Comparison of ENCODE assay signal across 12 cellular contexts in genomic region chr5:36928947-36929346, GRCh38. TPM values are rescaled to one million over a fixed set of nuclear protein-coding genes. Genes with fewer than 3 reads are reported as not detected.
DNase-seq lines count a peak whose midpoint lies in the region; ATAC-seq, FAIRE-seq and TF ChIP-seq lines count a peak whose summit lies in the region.
"Had no signal": no experiment of that assay in that cellular context is flagged by ENCODE, and none has a peak within 500 bp of the region (broad histone marks: within the 10 kb centered on the region; RNA-seq: fewer than 3 reads in every experiment).

No MANE protein-coding gene starts in this region.

- 0% methylated on average over 1 of the region's 1 CpG for WGBS in GM12878 (ENCODE audit: insufficient coverage, insufficient replicate concordance, low lambda C conversion rate, missing lambda C conversion rate)
- WGBS in hepatocyte (ENCODE audit: low lambda C conversion rate, missing lambda C conversion rate), result 27% methylated on average over 1 of the region's 1 CpG

- H3K9me3 ChIP-seq in GM12878 (replicated peaks; ENCODE audit: control insufficient read depth, insufficient read depth, low read length) (no peaks in the 10 kb centered on the region; the same call in 1 of the 3 replicates), hepatocyte (ENCODE audit: low read depth) (no peaks in the 10 kb centered on the region)
- H3K9me3 ChIP-seq: testis had no signal

- no peaks in the 10 kb centered on the region for H3K9me2 ChIP-seq in hepatocyte (replicated peaks; ENCODE audit: insufficient read depth)

- DNase-seq in EH (ENCODE audit: low read depth) (peak; percentile 82), HT-29 (ENCODE audit: low spot score) (peak; percentile 16), GM12878 (ENCODE audit: low read depth, low spot score) (no peak), myocyte (ENCODE audit: low read depth) (peak; percentile 33), NCI-H345 treated with DMSO at 0.1 percent for 48 hours (lab: John Stamatoyannopoulos, UW; ENCODE audit: unreplicated experiment) (no peak), hepatocyte (ENCODE audit: low spot score) (no peak), NCI-H128 (lab: John Stamatoyannopoulos, UW; ENCODE audit: unreplicated experiment) (no peak)
- DNase-seq: activated CD4-positive, alpha-beta T cell treated with anti-CD3 and anti-CD28 coated beads for 1 hour; GF-D8; MM.1S; testis had no signal

- no peak for TF ChIP-seq RAD21 in GM12878 (IDR thresholded peaks at IDR 0.05; ENCODE audit: insufficient read depth, low read depth, low read length)

- H4K20me1 ChIP-seq in GM12878 (ENCODE audit: control insufficient read depth, insufficient read depth), result no peaks in the 10 kb centered on the region
- H4K20me1 ChIP-seq in hepatocyte (ENCODE audit: insufficient read depth, poor library complexity, severe bottlenecking), result peaks cover 98% of the 10 kb centered on the region

- H3K4me2 ChIP-seq in GM12878 (ENCODE audit: control insufficient read depth, insufficient read depth) (no peak overlapping the region), hepatocyte (no peak overlapping the region)

- TF ChIP-seq EP300 in GM12878 (IDR thresholded peaks at IDR 0.05; ENCODE audit: borderline replicate concordance in 1 of 2, control insufficient read depth in 1 of 2, low read depth in 2 of 2, low read length in 2 of 2), result no peak

- POLR2A ChIA-PET in GM12878 (lab: Charles Lee), result no interaction called here

- ATAC-seq in GM12878 (peak; percentile 77), HG03460 (IDR thresholded peaks at IDR 0.05; ENCODE audit: unreplicated experiment) (no peak)

- CTCF ChIA-PET in GM12878 (lab: Yijun Ruan, JAX), result interaction anchor here (0.7 to 1.3 kb wide), 4 partner anchors 11 to 113 kb away, joined by 3 to 4 read pairs (median 4); no protein-coding TSS in a partner anchor

- TF ChIP-seq CTCF in GM12878 (IDR thresholded peaks at IDR 0.05 in 2 of 3, conservative IDR thresholded peaks at IDR 0.05 in 1 of 3; ENCODE audit: control insufficient read depth in 2 of 3, extremely low read depth in 1 of 3, insufficient read depth in 1 of 3, low read depth in 3 of 3, low read length in 3 of 3) (no peak), hepatocyte (IDR thresholded peaks at IDR 0.05; ENCODE audit: poor library complexity) (no peak)

- SMC1A ChIA-PET in GM12878 (lab: Charles Lee; ENCODE audit: uncharacterized antibody, unreplicated experiment), result interaction anchor here (0.7 to 1.1 kb wide), 4 partner anchors 9 to 19 kb away, joined by 3 read pairs; no protein-coding TSS in a partner anchor

- no TSS peak for BruUV-seq in GM12878 (replicated peaks; lab: Mats Ljungman, UMichigan)

- no peak for FAIRE-seq in GM12878 (lab: Jason Lieb, UNC)

- H2AFZ ChIP-seq in GM12878 (ENCODE audit: control insufficient read depth, low read depth, low read length) (no peak overlapping the region), hepatocyte (no peak overlapping the region)

- in situ Hi-C loops in GM12878 (cut with MboI), result no loop called here

- no peaks in the 10 kb centered on the region for H3K27me3 ChIP-seq in GM12878 (replicated peaks in 1 of 2; ENCODE audit: control insufficient read depth in 2 of 2, insufficient read depth in 2 of 2, low read length in 1 of 2)
- no peaks in the 10 kb centered on the region for H3K27me3 ChIP-seq in hepatocyte
- H3K27me3 ChIP-seq: testis had no signal

- H3K4me1 ChIP-seq in GM12878 (ENCODE audit: control insufficient read depth, insufficient read depth, low read length) (no peaks in the 10 kb centered on the region), hepatocyte (ENCODE audit: insufficient read depth) (no peaks in the 10 kb centered on the region)
- H3K4me1 ChIP-seq: testis had no signal

- H3K79me2 ChIP-seq in GM12878 (ENCODE audit: control insufficient read depth, insufficient read depth, low read length), result peaks cover 77% of the 10 kb centered on the region
- H3K79me2 ChIP-seq in hepatocyte, result peaks cover 100% of the 10 kb centered on the region

- RAD21 ChIA-PET in GM12878 (lab: Charles Lee; ENCODE audit: unreplicated experiment), result interaction anchor here (1.3 kb wide), 2 partner anchors 16 to 47 kb away, joined by 4 to 5 read pairs; no protein-coding TSS in a partner anchor

- no peak for TF ChIP-seq POLR2A in GM12878 (IDR thresholded peaks at IDR 0.05; ENCODE audit: low read depth, low read length)

- H3K9ac ChIP-seq in GM12878 (ENCODE audit: control insufficient read depth, insufficient read depth, low read length), result no peak overlapping the region

- H3K4me3 ChIP-seq in GM12878 (no peak overlapping the region), hepatocyte (no peak overlapping the region)
- H3K4me3 ChIP-seq: testis had no signal

- H3K27ac ChIP-seq in GM12878 (ENCODE audit: control insufficient read depth, insufficient read depth) (no peak overlapping the region), hepatocyte (no peak overlapping the region)
- H3K27ac ChIP-seq: testis had no signal

- H3K36me3 ChIP-seq in GM12878 (ENCODE audit: control insufficient read depth in 2 of 2, insufficient read depth in 2 of 2, low read length in 1 of 2), result no peaks in the 10 kb centered on the region
- H3K36me3 ChIP-seq in hepatocyte (replicated peaks; ENCODE audit: insufficient read depth, low read depth), result no peaks in the 10 kb centered on the region

- intact Hi-C loops in GM12878 (cut with micrococcal nuclease; ENCODE audit: unreplicated experiment), result no loop called here

TF ChIP-seq in GM12878, 131 proteins besides CTCF, POLR2A, EP300 and RAD21:
- TF ChIP-seq NFYA (IDR thresholded peaks at IDR 0.05; ENCODE audit: borderline replicate concordance, low read depth, low read length) (no peak), GATAD2B (conservative IDR thresholded peaks at IDR 0.05; ENCODE audit: low read depth) (no peak), NKRF (conservative IDR thresholded peaks at IDR 0.05) (no peak), RUNX3 (IDR thresholded peaks at IDR 0.05; ENCODE audit: low read length) (peak; percentile 59; the same call in 1 of the 2 replicates), ATF7 (IDR thresholded peaks at IDR 0.05; ENCODE audit: low read depth) (peak; percentile 54; the same call in 1 of the 2 replicates), CREM (IDR thresholded peaks at IDR 0.05; ENCODE audit: low read depth) (0 out of 2 replicates have a peak, but pooled peaks have one; percentile 28), ZNF384 (IDR thresholded peaks at IDR 0.05; ENCODE audit: borderline replicate concordance, low read depth, low read length) (peak; percentile 50; the same call in 1 of the 2 replicates), MTA2 (IDR thresholded peaks at IDR 0.05; ENCODE audit: low read depth) (peak; percentile 48)

RNA-seq across cellular contexts. Expression of gene NIPBL, which starts 52.4 kb away (rescaled TPM):
- 11.0 and 11.2 TPM in 2 replicates for total RNA-seq in HT-29 (2014; rRNA removed; shearing (Covaris generic))
- 202 and 206 TPM in 2 replicates for total RNA-seq in GM12878 (2013; cell fraction: nucleolus; rRNA removed)
- total RNA-seq in GM12878 (2014; rRNA removed), result 18.0 and 19.6 TPM in 2 replicates
- 27.5 and 36.6 TPM in 2 replicates for total RNA-seq in GM12878 (2014; rRNA removed; fragmentation: Illumina TruSeq; extraction: Trizol)
- total RNA-seq in GM12878 (2021), result 45.4 and 45.7 TPM in 2 replicates
- 9.2 TPM for polyA plus RNA-seq in GM12878 (2011; ENCODE audit: low read depth)
- 41.5 and 50.4 TPM in 2 replicates for polyA plus RNA-seq in GM12878 (2011; rRNA removed)
- polyA plus RNA-seq in GM12878 (2011; cell fraction: cytosol; rRNA removed), result 29.0 and 35.5 TPM in 2 replicates
- polyA plus RNA-seq in GM12878 (2011; cell fraction: nucleus; rRNA removed), result 40.8 and 52.1 TPM in 2 replicates
- polyA plus RNA-seq in GM12878 (2012), result 14.7 and 20.8 TPM in 2 replicates
- polyA plus RNA-seq in GM12878 (2014; fragmentation: Illumina TruSeq; extraction: Trizol), result 29.9 and 42.0 TPM in 2 replicates
- 10 to 100 TPM; 10.4 to 13.4 TPM for polyA plus RNA-seq in GM12878 (2014; fragmentation: Nextera tagmentation; extraction: Ambion mirVana)
- 15.1 and 18.9 TPM in 2 replicates for polyA plus RNA-seq in GM12878 (2014; rRNA removed)
- polyA plus RNA-seq in GM12878 (2016; fragmentation: Nextera tagmentation; extraction: Ambion mirVana), result 10 to 100 TPM; 19.7 to 20.7 TPM
- polyA minus RNA-seq in GM12878 (2011; rRNA and poly(A)+ RNA removed), result 176 and 271 TPM in 2 replicates
- polyA minus RNA-seq in GM12878 (2011; cell fraction: cytosol; rRNA and poly(A)+ RNA removed), result 28.5 and 49.5 TPM in 2 replicates
- polyA minus RNA-seq in GM12878 (2011; cell fraction: nucleus; rRNA and poly(A)+ RNA removed), result 111 and 150 TPM in 2 replicates
- 19.4 and 20.4 TPM in 2 replicates for total RNA-seq in myocyte
- polyA plus RNA-seq in myocyte (2012), result 7.0 TPM
- 35.0 and 52.6 TPM in 2 replicates for total RNA-seq in hepatocyte
- 18.5 and 19.1 TPM in 2 replicates for polyA plus RNA-seq in hepatocyte

Comparison
In these comparisons a context has a peak if more than half of its experiments do, and no peak if none do; other contexts are left out.
1. DNase-seq: peak in EH (single experiment), HT-29 (single experiment) and myocyte (single experiment); none in GM12878 (single experiment), NCI-H345 treated with DMSO at 0.1 percent for 48 hours (single experiment), hepatocyte (single experiment) and NCI-H128 (single experiment).